In genomic region chr10:32139223-32140073, GRCh38 we compare ENCODE assay signal across 8 cellular contexts.
DNase-seq lines count a peak whose midpoint lies in the region; ATAC-seq, FAIRE-seq and TF ChIP-seq lines count a peak whose summit lies in the region.

No MANE protein-coding gene starts in this region.

- ATAC-seq in GM18505 (IDR thresholded peaks at IDR 0.05; ENCODE audit: unreplicated experiment) (no peak), HG02588 (IDR thresholded peaks at IDR 0.05; ENCODE audit: unreplicated experiment) (no peak)

- FAIRE-seq in GM12891 (lab: Jason Lieb, UNC) = no peak

- peaks cover 21% of the 10 kb centered on the region for H3K4me1 ChIP-seq in iPS-18a (ENCODE audit: control insufficient read depth, low read depth, low read length)

- peak overlapping the region; percentile 21 for H3K27ac ChIP-seq in iPS-18a (ENCODE audit: low read length)
- peak overlapping the region in 20 of 21 experiments; percentile 2 to 81 (median 72) for H3K27ac ChIP-seq in skin epidermis

- H3K4me3 ChIP-seq in NB4 (ENCODE audit: low read depth, low read length) = no peak overlapping the region
- H3K4me3 ChIP-seq in iPS-18a (ENCODE audit: low read length) = peak overlapping the region; percentile 8
- H3K4me3 ChIP-seq in skin epidermis = no peak overlapping the region

- no peaks in the 10 kb centered on the region for H3K27me3 ChIP-seq in iPS-18a (ENCODE audit: control insufficient read depth, insufficient read depth, low read length)

- no peak overlapping the region for H3K9ac ChIP-seq in iPS-18a (ENCODE audit: low read length)

- no peak for TF ChIP-seq CTCF in NB4 (IDR thresholded peaks at IDR 0.05; ENCODE audit: low read depth, low read length)

- no peaks in the 10 kb centered on the region for H3K36me3 ChIP-seq in iPS-18a (ENCODE audit: control insufficient read depth, low read depth, low read length)

- DNase-seq in EL = peak; percentile 95
- peak; percentile 84 for DNase-seq in NB4 (ENCODE audit: low read depth)
- DNase-seq in astrocyte of the hippocampus (ENCODE audit: low read depth, low spot score) = peak; percentile 94
- no peak for DNase-seq in GM12891 (ENCODE audit: insufficient read length, low spot score)

- no peaks in the 10 kb centered on the region for H3K9me3 ChIP-seq in iPS-18a (ENCODE audit: control insufficient read depth, low read depth, low read length)

- TF ChIP-seq POLR2A in NB4 (IDR thresholded peaks at IDR 0.05; ENCODE audit: extremely low read depth, insufficient read length) = no peak
- no peak for TF ChIP-seq POLR2A in GM18505 (IDR thresholded peaks at IDR 0.05; ENCODE audit: borderline replicate concordance, extremely low read depth, insufficient read depth, insufficient read length)
- TF ChIP-seq POLR2A in GM12891 (IDR thresholded peaks at IDR 0.05; ENCODE audit: low read depth, low read length) = no peak

TF ChIP-seq in GM12891, 5 proteins besides CTCF, POLR2A, EP300 and RAD21:
- TF ChIP-seq PAX5 (IDR thresholded peaks at IDR 0.05; ENCODE audit: insufficient read depth, low read length, severe bottlenecking) = no peak
- no peak for TF ChIP-seq POU2F2 (IDR thresholded peaks at IDR 0.05; ENCODE audit: low read depth, low read length)
- no peak for TF ChIP-seq SPI1 (IDR thresholded peaks at IDR 0.05; ENCODE audit: low read depth, low read length)
- no peak for TF ChIP-seq TAF1 (IDR thresholded peaks at IDR 0.05; ENCODE audit: low read depth, low read length)
- no peak for TF ChIP-seq POLR2AphosphoS5 (IDR thresholded peaks at IDR 0.05; ENCODE audit: low read depth, low read length)
